1 cellular context compared by ENCODE assay signal in the genomic region with DNA sequence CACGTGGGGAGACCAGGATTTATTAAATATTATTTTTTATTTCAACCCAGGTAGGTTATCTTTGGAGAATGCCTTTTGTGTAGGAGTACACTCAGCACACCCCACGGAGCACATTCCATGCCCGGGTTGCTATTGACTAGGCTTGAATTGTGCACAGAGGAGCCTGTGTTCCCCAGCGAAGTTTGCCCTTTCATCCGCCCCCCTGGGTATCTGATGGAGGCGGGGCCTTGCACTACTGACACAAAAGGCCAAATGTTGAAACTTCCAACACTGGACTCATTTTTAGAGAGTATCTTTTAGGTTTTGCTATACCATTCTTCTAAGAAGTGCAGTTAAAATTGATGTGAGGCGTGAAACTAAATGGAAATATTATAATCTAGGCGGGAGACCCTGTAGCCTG.
TF ChIP-seq lines count a peak whose summit lies in the region.

No MANE protein-coding gene starts in this region.

TF ChIP-seq in HepG2, 621 proteins besides CTCF, POLR2A, EP300 and RAD21 (continued from another document and continues in another):
- TF ChIP-seq, protein P1, sequence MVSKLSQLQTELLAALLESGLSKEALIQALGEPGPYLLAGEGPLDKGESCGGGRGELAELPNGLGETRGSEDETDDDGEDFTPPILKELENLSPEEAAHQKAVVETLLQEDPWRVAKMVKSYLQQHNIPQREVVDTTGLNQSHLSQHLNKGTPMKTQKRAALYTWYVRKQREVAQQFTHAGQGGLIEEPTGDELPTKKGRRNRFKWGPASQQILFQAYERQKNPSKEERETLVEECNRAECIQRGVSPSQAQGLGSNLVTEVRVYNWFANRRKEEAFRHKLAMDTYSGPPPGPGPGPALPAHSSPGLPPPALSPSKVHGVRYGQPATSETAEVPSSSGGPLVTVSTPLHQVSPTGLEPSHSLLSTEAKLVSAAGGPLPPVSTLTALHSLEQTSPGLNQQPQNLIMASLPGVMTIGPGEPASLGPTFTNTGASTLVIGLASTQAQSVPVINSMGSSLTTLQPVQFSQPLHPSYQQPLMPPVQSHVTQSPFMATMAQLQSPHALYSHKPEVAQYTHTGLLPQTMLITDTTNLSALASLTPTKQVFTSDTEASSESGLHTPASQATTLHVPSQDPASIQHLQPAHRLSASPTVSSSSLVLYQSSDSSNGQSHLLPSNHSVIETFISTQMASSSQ (IDR thresholded peaks at IDR 0.05; ENCODE audit: low read depth), result 0 out of 2 replicates have a peak, but pooled peaks have one; percentile 29
- TF ChIP-seq, protein P1 (CRISPR knock-in tag; IDR thresholded peaks at IDR 0.05; ENCODE audit: borderline replicate concordance), result no peak
- no peak for TF ChIP-seq IRX3 (CRISPR knock-in tag; IDR thresholded peaks at IDR 0.05; ENCODE audit: borderline replicate concordance, low read depth)
- TF ChIP-seq BCL6 (CRISPR knock-in tag; IDR thresholded peaks at IDR 0.05), result peak; percentile 72
- no peak for TF ChIP-seq CCDC6 (CRISPR knock-in tag; IDR thresholded peaks at IDR 0.05)
- TF ChIP-seq, protein P2, sequence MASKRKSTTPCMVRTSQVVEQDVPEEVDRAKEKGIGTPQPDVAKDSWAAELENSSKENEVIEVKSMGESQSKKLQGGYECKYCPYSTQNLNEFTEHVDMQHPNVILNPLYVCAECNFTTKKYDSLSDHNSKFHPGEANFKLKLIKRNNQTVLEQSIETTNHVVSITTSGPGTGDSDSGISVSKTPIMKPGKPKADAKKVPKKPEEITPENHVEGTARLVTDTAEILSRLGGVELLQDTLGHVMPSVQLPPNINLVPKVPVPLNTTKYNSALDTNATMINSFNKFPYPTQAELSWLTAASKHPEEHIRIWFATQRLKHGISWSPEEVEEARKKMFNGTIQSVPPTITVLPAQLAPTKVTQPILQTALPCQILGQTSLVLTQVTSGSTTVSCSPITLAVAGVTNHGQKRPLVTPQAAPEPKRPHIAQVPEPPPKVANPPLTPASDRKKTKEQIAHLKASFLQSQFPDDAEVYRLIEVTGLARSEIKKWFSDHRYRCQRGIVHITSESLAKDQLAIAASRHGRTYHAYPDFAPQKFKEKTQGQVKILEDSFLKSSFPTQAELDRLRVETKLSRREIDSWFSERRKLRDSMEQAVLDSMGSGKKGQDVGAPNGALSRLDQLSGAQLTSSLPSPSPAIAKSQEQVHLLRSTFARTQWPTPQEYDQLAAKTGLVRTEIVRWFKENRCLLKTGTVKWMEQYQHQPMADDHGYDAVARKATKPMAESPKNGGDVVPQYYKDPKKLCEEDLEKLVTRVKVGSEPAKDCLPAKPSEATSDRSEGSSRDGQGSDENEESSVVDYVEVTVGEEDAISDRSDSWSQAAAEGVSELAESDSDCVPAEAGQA (IDR thresholded peaks at IDR 0.05; ENCODE audit: low read depth), result no peak
- TF ChIP-seq, protein P2 (CRISPR knock-in tag; IDR thresholded peaks at IDR 0.05; ENCODE audit: borderline replicate concordance), result no peak
- TF ChIP-seq ARNT (IDR thresholded peaks at IDR 0.05), result no peak
- TF ChIP-seq, protein P3, sequence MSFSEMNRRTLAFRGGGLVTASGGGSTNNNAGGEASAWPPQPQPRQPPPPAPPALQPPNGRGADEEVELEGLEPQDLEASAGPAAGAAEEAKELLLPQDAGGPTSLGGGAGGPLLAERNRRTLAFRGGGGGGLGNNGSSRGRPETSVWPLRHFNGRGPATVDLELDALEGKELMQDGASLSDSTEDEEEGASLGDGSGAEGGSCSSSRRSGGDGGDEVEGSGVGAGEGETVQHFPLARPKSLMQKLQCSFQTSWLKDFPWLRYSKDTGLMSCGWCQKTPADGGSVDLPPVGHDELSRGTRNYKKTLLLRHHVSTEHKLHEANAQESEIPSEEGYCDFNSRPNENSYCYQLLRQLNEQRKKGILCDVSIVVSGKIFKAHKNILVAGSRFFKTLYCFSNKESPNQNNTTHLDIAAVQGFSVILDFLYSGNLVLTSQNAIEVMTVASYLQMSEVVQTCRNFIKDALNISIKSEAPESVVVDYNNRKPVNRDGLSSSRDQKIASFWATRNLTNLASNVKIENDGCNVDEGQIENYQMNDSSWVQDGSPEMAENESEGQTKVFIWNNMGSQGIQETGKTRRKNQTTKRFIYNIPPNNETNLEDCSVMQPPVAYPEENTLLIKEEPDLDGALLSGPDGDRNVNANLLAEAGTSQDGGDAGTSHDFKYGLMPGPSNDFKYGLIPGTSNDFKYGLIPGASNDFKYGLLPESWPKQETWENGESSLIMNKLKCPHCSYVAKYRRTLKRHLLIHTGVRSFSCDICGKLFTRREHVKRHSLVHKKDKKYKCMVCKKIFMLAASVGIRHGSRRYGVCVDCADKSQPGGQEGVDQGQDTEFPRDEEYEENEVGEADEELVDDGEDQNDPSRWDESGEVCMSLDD (CRISPR knock-in tag; IDR thresholded peaks at IDR 0.05; ENCODE audit: borderline replicate concordance), result peak; percentile 44; the same call in 1 of the 2 replicates
- 0 out of 2 replicates have a peak, but pooled peaks have one; percentile 62 for TF ChIP-seq SMAD3 (CRISPR knock-in tag; IDR thresholded peaks at IDR 0.05)
- TF ChIP-seq, protein P4, sequence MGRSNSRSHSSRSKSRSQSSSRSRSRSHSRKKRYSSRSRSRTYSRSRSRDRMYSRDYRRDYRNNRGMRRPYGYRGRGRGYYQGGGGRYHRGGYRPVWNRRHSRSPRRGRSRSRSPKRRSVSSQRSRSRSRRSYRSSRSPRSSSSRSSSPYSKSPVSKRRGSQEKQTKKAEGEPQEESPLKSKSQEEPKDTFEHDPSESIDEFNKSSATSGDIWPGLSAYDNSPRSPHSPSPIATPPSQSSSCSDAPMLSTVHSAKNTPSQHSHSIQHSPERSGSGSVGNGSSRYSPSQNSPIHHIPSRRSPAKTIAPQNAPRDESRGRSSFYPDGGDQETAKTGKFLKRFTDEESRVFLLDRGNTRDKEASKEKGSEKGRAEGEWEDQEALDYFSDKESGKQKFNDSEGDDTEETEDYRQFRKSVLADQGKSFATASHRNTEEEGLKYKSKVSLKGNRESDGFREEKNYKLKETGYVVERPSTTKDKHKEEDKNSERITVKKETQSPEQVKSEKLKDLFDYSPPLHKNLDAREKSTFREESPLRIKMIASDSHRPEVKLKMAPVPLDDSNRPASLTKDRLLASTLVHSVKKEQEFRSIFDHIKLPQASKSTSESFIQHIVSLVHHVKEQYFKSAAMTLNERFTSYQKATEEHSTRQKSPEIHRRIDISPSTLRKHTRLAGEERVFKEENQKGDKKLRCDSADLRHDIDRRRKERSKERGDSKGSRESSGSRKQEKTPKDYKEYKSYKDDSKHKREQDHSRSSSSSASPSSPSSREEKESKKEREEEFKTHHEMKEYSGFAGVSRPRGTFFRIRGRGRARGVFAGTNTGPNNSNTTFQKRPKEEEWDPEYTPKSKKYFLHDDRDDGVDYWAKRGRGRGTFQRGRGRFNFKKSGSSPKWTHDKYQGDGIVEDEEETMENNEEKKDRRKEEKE (IDR thresholded peaks at IDR 0.05), result no peak
- TF ChIP-seq DPF2 (CRISPR knock-in tag; IDR thresholded peaks at IDR 0.05; ENCODE audit: borderline replicate concordance, low read depth), result peak; percentile 88
- 0 out of 2 replicates have a peak, but pooled peaks have one; percentile 42 for TF ChIP-seq BORCS8-MEF2B (CRISPR knock-in tag; IDR thresholded peaks at IDR 0.05)
- TF ChIP-seq KLF16 (CRISPR knock-in tag; IDR thresholded peaks at IDR 0.05), result no peak
- peak; percentile 48; the same call in 1 of the 2 replicates for TF ChIP-seq ARID2 (CRISPR knock-in tag; IDR thresholded peaks at IDR 0.05; ENCODE audit: borderline replicate concordance)
- TF ChIP-seq ZNF292 (CRISPR knock-in tag; IDR thresholded peaks at IDR 0.05; ENCODE audit: borderline replicate concordance, low read depth), result peak; percentile 66; the same call in 1 of the 2 replicates
- no peak for TF ChIP-seq CCAR2 (optimal IDR thresholded peaks at IDR 0.05; ENCODE audit: low read depth, low read length)
- TF ChIP-seq, protein P5, sequence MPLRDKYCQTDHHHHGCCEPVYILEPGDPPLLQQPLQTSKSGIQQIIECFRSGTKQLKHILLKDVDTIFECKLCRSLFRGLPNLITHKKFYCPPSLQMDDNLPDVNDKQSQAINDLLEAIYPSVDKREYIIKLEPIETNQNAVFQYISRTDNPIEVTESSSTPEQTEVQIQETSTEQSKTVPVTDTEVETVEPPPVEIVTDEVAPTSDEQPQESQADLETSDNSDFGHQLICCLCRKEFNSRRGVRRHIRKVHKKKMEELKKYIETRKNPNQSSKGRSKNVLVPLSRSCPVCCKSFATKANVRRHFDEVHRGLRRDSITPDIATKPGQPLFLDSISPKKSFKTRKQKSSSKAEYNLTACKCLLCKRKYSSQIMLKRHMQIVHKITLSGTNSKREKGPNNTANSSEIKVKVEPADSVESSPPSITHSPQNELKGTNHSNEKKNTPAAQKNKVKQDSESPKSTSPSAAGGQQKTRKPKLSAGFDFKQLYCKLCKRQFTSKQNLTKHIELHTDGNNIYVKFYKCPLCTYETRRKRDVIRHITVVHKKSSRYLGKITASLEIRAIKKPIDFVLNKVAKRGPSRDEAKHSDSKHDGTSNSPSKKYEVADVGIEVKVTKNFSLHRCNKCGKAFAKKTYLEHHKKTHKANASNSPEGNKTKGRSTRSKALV (CRISPR knock-in tag; IDR thresholded peaks at IDR 0.05), result no peak
- TF ChIP-seq, protein P6, sequence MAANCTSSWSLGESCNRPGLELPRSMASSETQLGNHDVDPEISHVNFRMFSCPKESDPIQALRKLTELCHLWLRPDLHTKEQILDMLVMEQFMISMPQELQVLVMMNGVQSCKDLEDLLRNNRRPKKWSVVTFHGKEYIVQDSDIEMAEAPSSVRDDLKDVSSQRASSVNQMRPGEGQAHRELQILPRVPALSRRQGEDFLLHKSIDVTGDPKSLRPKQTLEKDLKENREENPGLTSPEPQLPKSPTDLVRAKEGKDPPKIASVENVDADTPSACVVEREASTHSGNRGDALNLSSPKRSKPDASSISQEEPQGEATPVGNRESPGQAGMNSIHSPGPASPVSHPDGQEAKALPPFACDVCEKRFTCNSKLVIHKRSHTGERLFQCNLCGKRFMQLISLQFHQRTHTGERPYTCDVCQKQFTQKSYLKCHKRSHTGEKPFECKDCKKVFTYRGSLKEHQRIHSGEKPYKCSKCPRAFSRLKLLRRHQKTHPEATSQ (CRISPR knock-in tag; IDR thresholded peaks at IDR 0.05; ENCODE audit: borderline replicate concordance), result peak; percentile 63; the same call in 1 of the 2 replicates
- no peak for TF ChIP-seq ZNF562 (CRISPR knock-in tag; IDR thresholded peaks at IDR 0.05; ENCODE audit: borderline replicate concordance)
- TF ChIP-seq SOX5 (CRISPR knock-in tag; IDR thresholded peaks at IDR 0.05; ENCODE audit: borderline replicate concordance), result peak; percentile 89; the same call in 1 of the 2 replicates
- TF ChIP-seq FOXK1 (CRISPR knock-in tag; IDR thresholded peaks at IDR 0.05; ENCODE audit: borderline replicate concordance, low read depth), result peak; percentile 54; the same call in 1 of the 2 replicates
- 0 out of 2 replicates have a peak, but pooled peaks have one; percentile 34 for TF ChIP-seq KDM1A (CRISPR knock-in tag; IDR thresholded peaks at IDR 0.05)
- TF ChIP-seq HOXA3 (CRISPR knock-in tag; IDR thresholded peaks at IDR 0.05), result peak; percentile 71; the same call in 1 of the 2 replicates
- TF ChIP-seq KMT2A (CRISPR knock-in tag; IDR thresholded peaks at IDR 0.05), result peak; percentile 35; the same call in 1 of the 2 replicates
- peak; percentile 43; the same call in 1 of the 2 replicates for TF ChIP-seq RXRB (CRISPR knock-in tag; IDR thresholded peaks at IDR 0.05; ENCODE audit: borderline replicate concordance)
- TF ChIP-seq HDAC2 (CRISPR knock-in tag; IDR thresholded peaks at IDR 0.05), result peak; percentile 69
- peak; percentile 75 for TF ChIP-seq CEBPG (CRISPR knock-in tag; IDR thresholded peaks at IDR 0.05)
